In the genomic region with DNA sequence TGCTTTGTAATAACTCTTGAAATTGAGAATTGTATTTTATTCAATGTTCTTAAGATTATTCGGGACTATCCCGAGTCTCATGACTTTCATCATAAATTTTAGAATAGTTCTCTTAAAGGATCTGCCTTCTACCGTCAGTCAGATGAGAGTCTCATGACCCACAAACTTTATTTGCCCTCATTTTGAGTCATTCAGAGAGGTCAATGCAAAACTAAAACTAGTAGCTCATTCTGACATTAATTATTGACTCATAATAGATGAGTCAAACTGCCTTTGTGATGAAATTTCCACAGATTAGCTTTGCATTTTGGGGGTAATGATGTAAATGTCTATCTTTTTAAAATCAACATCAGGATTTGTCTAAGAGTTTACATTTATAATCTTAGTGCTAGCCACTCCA, we compare ENCODE assay signal across 1 cellular context.
TF ChIP-seq lines count a peak whose summit lies in the region.

No MANE protein-coding gene starts in this region.

TF ChIP-seq in GM23338, 12 proteins besides CTCF, POLR2A, EP300 and RAD21 (continued from another document):
- TF ChIP-seq, protein P1, sequence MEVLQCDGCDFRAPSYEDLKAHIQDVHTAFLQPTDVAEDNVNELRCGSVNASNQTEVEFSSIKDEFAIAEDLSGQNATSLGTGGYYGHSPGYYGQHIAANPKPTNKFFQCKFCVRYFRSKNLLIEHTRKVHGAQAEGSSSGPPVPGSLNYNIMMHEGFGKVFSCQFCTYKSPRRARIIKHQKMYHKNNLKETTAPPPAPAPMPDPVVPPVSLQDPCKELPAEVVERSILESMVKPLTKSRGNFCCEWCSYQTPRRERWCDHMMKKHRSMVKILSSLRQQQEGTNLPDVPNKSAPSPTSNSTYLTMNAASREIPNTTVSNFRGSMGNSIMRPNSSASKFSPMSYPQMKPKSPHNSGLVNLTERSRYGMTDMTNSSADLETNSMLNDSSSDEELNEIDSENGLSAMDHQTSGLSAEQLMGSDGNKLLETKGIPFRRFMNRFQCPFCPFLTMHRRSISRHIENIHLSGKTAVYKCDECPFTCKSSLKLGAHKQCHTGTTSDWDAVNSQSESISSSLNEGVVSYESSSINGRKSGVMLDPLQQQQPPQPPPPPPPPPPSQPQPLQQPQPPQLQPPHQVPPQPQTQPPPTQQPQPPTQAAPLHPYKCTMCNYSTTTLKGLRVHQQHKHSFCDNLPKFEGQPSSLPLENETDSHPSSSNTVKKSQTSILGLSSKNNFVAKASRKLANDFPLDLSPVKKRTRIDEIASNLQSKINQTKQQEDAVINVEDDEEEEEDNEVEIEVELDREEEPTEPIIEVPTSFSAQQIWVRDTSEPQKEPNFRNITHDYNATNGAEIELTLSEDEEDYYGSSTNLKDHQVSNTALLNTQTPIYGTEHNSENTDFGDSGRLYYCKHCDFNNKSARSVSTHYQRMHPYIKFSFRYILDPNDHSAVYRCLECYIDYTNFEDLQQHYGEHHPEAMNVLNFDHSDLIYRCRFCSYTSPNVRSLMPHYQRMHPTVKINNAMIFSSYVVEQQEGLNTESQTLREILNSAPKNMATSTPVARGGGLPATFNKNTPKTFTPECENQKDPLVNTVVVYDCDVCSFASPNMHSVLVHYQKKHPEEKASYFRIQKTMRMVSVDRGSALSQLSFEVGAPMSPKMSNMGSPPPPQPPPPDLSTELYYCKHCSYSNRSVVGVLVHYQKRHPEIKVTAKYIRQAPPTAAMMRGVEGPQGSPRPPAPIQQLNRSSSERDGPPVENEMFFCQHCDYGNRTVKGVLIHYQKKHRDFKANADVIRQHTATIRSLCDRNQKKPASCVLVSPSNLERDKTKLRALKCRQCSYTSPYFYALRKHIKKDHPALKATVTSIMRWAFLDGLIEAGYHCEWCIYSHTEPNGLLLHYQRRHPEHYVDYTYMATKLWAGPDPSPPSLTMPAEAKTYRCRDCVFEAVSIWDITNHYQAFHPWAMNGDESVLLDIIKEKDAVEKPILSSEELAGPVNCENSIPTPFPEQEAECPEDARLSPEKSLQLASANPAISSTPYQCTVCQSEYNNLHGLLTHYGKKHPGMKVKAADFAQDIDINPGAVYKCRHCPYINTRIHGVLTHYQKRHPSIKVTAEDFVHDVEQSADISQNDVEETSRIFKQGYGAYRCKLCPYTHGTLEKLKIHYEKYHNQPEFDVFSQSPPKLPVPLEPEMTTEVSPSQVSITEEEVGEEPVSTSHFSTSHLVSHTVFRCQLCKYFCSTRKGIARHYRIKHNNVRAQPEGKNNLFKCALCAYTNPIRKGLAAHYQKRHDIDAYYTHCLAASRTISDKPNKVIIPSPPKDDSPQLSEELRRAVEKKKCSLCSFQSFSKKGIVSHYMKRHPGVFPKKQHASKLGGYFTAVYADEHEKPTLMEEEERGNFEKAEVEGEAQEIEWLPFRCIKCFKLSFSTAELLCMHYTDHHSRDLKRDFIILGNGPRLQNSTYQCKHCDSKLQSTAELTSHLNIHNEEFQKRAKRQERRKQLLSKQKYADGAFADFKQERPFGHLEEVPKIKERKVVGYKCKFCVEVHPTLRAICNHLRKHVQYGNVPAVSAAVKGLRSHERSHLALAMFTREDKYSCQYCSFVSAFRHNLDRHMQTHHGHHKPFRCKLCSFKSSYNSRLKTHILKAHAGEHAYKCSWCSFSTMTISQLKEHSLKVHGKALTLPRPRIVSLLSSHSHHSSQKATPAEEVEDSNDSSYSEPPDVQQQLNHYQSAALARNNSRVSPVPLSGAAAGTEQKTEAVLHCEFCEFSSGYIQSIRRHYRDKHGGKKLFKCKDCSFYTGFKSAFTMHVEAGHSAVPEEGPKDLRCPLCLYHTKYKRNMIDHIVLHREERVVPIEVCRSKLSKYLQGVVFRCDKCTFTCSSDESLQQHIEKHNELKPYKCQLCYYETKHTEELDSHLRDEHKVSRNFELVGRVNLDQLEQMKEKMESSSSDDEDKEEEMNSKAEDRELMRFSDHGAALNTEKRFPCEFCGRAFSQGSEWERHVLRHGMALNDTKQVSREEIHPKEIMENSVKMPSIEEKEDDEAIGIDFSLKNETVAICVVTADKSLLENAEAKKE (CRISPR knock-in tag; IDR thresholded peaks at IDR 0.05): no peak
- no peak for TF ChIP-seq ZNF114 (CRISPR knock-in tag; IDR thresholded peaks at IDR 0.05)
- no peak for TF ChIP-seq EZH2phosphoT487 (IDR thresholded peaks at IDR 0.05; ENCODE audit: unreplicated experiment)
- no peak for TF ChIP-seq ZNF331 (CRISPR knock-in tag; IDR thresholded peaks at IDR 0.05; ENCODE audit: low read depth)
- no peak for TF ChIP-seq JUNB (IDR thresholded peaks at IDR 0.05; ENCODE audit: unreplicated experiment)
- TF ChIP-seq NANOG (IDR thresholded peaks at IDR 0.05; ENCODE audit: borderline replicate concordance): no peak
- TF ChIP-seq CREB1 (CRISPR knock-in tag; IDR thresholded peaks at IDR 0.05; ENCODE audit: low read depth): no peak
- no peak for TF ChIP-seq EZH2 (IDR thresholded peaks at IDR 0.05; ENCODE audit: low read depth, unreplicated experiment)
- TF ChIP-seq STAT1 (IDR thresholded peaks at IDR 0.05; ENCODE audit: unreplicated experiment): no peak
- TF ChIP-seq, protein P2, sequence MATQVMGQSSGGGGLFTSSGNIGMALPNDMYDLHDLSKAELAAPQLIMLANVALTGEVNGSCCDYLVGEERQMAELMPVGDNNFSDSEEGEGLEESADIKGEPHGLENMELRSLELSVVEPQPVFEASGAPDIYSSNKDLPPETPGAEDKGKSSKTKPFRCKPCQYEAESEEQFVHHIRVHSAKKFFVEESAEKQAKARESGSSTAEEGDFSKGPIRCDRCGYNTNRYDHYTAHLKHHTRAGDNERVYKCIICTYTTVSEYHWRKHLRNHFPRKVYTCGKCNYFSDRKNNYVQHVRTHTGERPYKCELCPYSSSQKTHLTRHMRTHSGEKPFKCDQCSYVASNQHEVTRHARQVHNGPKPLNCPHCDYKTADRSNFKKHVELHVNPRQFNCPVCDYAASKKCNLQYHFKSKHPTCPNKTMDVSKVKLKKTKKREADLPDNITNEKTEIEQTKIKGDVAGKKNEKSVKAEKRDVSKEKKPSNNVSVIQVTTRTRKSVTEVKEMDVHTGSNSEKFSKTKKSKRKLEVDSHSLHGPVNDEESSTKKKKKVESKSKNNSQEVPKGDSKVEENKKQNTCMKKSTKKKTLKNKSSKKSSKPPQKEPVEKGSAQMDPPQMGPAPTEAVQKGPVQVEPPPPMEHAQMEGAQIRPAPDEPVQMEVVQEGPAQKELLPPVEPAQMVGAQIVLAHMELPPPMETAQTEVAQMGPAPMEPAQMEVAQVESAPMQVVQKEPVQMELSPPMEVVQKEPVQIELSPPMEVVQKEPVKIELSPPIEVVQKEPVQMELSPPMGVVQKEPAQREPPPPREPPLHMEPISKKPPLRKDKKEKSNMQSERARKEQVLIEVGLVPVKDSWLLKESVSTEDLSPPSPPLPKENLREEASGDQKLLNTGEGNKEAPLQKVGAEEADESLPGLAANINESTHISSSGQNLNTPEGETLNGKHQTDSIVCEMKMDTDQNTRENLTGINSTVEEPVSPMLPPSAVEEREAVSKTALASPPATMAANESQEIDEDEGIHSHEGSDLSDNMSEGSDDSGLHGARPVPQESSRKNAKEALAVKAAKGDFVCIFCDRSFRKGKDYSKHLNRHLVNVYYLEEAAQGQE (IDR thresholded peaks at IDR 0.05; ENCODE audit: unreplicated experiment): no peak
- TF ChIP-seq, protein P3, sequence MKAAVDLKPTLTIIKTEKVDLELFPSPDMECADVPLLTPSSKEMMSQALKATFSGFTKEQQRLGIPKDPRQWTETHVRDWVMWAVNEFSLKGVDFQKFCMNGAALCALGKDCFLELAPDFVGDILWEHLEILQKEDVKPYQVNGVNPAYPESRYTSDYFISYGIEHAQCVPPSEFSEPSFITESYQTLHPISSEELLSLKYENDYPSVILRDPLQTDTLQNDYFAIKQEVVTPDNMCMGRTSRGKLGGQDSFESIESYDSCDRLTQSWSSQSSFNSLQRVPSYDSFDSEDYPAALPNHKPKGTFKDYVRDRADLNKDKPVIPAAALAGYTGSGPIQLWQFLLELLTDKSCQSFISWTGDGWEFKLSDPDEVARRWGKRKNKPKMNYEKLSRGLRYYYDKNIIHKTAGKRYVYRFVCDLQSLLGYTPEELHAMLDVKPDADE (IDR thresholded peaks at IDR 0.05): no peak
TF ChIP-seq in GM23338: peak in this region for 0.
